ENCODE assay signal across 12 cellular contexts in the genomic region with DNA sequence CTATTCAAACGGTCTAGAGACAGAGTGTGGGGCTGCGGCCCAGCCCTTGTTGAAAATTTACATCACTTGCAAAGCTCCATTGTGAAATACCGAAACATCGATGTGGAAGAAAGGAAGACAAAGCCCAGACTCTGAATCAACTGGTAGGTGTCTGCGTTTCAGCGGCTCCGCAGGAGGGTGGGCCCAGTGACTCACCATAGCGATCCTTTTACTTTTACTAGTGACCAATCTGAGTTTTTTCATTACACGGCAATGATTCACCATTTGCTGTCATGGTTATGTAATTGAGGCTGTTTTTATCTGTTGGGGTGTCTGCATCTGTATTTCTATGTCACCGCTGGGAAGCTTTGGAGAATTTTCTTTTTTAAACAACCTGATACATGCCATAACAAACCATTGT.
DNase-seq lines count a peak whose midpoint lies in the region; ATAC-seq, FAIRE-seq and TF ChIP-seq lines count a peak whose summit lies in the region.
"Had no signal": no experiment of that assay in that cellular context is flagged by ENCODE, and none has a peak within 500 bp of the region (broad histone marks: within the 10 kb centered on the region; RNA-seq: fewer than 3 reads in every experiment).

No MANE protein-coding gene starts in this region.

- no peaks in the 10 kb centered on the region for H3K9me2 ChIP-seq in PC-9 (ENCODE audit: insufficient read depth)

- intact Hi-C loops in PC-9 (cut with micrococcal nuclease; ENCODE audit: unreplicated experiment) = no loop called here
- intact Hi-C loops in Right ventricle myocardium inferior (cut with DNase I) = no loop called here

- H3K4me2 ChIP-seq in PC-9 = peak overlapping the region; percentile 52

- no peak for ATAC-seq in Right ventricle myocardium inferior
- ATAC-seq in HG03378 (IDR thresholded peaks at IDR 0.05; ENCODE audit: unreplicated experiment) = no peak
- ATAC-seq in GM19395 (IDR thresholded peaks at IDR 0.05; ENCODE audit: unreplicated experiment) = no peak

- H3F3A ChIP-seq in PC-9 (ENCODE audit: insufficient read depth, low read depth) = peaks cover 41% of the 10 kb centered on the region

- H3K27ac ChIP-seq in PC-9 = peak overlapping the region; percentile 68

- no peak for TF ChIP-seq CTCF in PC-9 (conservative IDR thresholded peaks at IDR 0.05)

- peaks cover 20% of the 10 kb centered on the region for H3K4me1 ChIP-seq in PC-9 (replicated peaks; ENCODE audit: insufficient read depth)

- POLR2A ChIA-PET in PC-9 (lab: Charles Lee; ENCODE audit: unreplicated experiment) = interaction anchor here (0.6 kb wide), 2 partner anchors 79 to 83 kb away, joined by 4 read pairs; no protein-coding TSS in a partner anchor

- no peaks in the 10 kb centered on the region for H4K20me1 ChIP-seq in PC-9 (ENCODE audit: insufficient read depth)

- peak; percentile 66 for FAIRE-seq in urothelium cell line (lab: Jason Lieb, UNC)
- FAIRE-seq: GM19239, islet of Langerhans had no signal

- no peaks in the 10 kb centered on the region for H3K27me3 ChIP-seq in PC-9 (ENCODE audit: insufficient read depth, low read depth)

- H2AFZ ChIP-seq in PC-9 = no peak overlapping the region

- H3K36me3 ChIP-seq in PC-9 (ENCODE audit: low read depth) = no peaks in the 10 kb centered on the region

- no peaks in the 10 kb centered on the region for H3K79me2 ChIP-seq in PC-9 (ENCODE audit: low read depth)

- CTCF ChIA-PET in PC-9 (lab: Charles Lee) = no interaction called here

- no TSS peak for BruUV-seq in PC-9 (replicated peaks; lab: Mats Ljungman, UMichigan)

- DNase-seq in activated effector memory CD4-positive, alpha-beta T cell treated with anti-CD3 and anti-CD28 coated beads, Interleukin-2, amount 50 U/mL, for 16 hours = peak; percentile 50
- no peak for DNase-seq in activated effector memory CD4-positive, alpha-beta T cell treated with Interleukin-2 at 50 U/mL for 16 hours
- DNase-seq in PC-9 (peak; percentile 81 to 95), fibroblast of peridontal ligament (ENCODE audit: extremely low read depth) (peak; percentile 84), urothelium cell line (ENCODE audit: low spot score) (peak; percentile 93), Right ventricle myocardium inferior (ENCODE audit: missing footprints) (no peak)
- DNase-seq: AML-193, nucleus accumbens had no signal

- peaks cover 16% of the 10 kb centered on the region for H3K9me3 ChIP-seq in PC-9 (ENCODE audit: insufficient read depth, low read depth)

- H3K4me3 ChIP-seq in PC-9 = no peak overlapping the region

Comparison
In these comparisons a context has a peak if more than half of its experiments do, and no peak if none do; other contexts are left out.
1. DNase-seq: peak in activated effector memory CD4-positive, alpha-beta T cell treated with anti-CD3 and anti-CD28 coated beads, Interleukin-2, amount 50 U/mL, for 16 hours (single experiment), PC-9 (2 of 2), fibroblast of peridontal ligament (single experiment) and urothelium cell line (single experiment); none in activated effector memory CD4-positive, alpha-beta T cell treated with Interleukin-2 at 50 U/mL for 16 hours (single experiment) and Right ventricle myocardium inferior (single experiment).